Comparison of ENCODE assay signal across 13 cellular contexts in the genomic region with DNA sequence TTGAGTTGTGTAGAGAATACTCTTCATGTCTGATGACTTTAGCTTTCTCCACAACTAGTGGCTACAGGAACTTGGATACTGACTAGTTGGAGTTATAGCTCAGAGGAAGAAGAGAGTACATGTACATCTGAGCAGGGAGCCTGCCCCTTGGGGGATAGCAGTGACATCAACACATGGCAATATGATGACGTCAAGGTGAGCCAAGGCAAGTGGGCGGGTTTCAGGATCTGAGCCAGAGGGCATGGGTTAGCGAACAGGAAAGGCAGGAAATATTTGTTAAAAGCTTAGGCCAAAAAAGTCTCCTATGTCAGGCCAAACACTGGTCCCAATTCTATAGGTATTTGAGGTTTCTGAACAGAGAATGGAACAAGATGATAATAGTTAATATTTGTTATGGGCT. TPM values are rescaled to one million over a fixed set of nuclear protein-coding genes. Genes with fewer than 3 reads are reported as not detected.
DNase-seq lines count a peak whose midpoint lies in the region; ATAC-seq and TF ChIP-seq lines count a peak whose summit lies in the region.
"Had no signal": no experiment of that assay in that cellular context is flagged by ENCODE, and none has a peak within 500 bp of the region (broad histone marks: within the 10 kb centered on the region; RNA-seq: fewer than 3 reads in every experiment).

No MANE protein-coding gene starts in this region.

- no peaks in the 10 kb centered on the region for H3K4me1 Mint-ChIP-seq in T-helper 2 cell treated with Interferon-gamma antibody and Interleukin-4, amounts not matched to agents 5 μg/mL and 100 μg/mL, for 36 hours (ENCODE audit: low read depth)
- H3K4me1 Mint-ChIP-seq in activated CD4-positive, alpha-beta T cell treated with anti-CD3 and anti-CD28 coated beads, Interleukin-2, amount 10 ng/mL, durations not matched to agents 24 days and 14 days = peaks cover 3% of the 10 kb centered on the region
- H3K4me1 Mint-ChIP-seq: activated naive CD4-positive, alpha-beta T cell treated with anti-CD3 and anti-CD28 coated beads, Interleukin-2, amount 10 ng/mL, durations not matched to agents 7 days and 5 days had no signal

- in situ Hi-C loops in GM13977 (cut with MboI; ENCODE audit: low pct_unique_long_range_greater_than_20kb, low sequenced_read_pairs, unreplicated experiment) = no loop called here

- peaks cover 8% of the 10 kb centered on the region; the same call in 1 of the 2 replicates for H3K4me1 ChIP-seq in SJCRH30

- H3K4me3 ChIP-seq in SJCRH30 = no peak overlapping the region
- no peak overlapping the region for H3K4me3 ChIP-seq in fibroblast of mammary gland (ENCODE audit: control insufficient read depth, low read depth, low read length)
- H3K4me3 ChIP-seq: BLaER1 treated with 17β-estradiol and CSF1 and Interleukin-3, amounts not matched to agents 10 nM and 100 nM had no signal

- H3K27me3 Mint-ChIP-seq in T-helper 2 cell treated with Interferon-gamma antibody and Interleukin-4, amounts not matched to agents 5 μg/mL and 100 μg/mL, for 36 hours (ENCODE audit: low read depth) = peaks cover 2% of the 10 kb centered on the region
- peaks cover 2% of the 10 kb centered on the region for H3K27me3 Mint-ChIP-seq in activated CD4-positive, alpha-beta T cell treated with anti-CD3 and anti-CD28 coated beads, Interleukin-2, amount 10 ng/mL, durations not matched to agents 24 days and 14 days

- no peaks in the 10 kb centered on the region for H3K27me3 ChIP-seq in SJCRH30
- H3K27me3 ChIP-seq: BLaER1 treated with 17β-estradiol and CSF1 and Interleukin-3, amounts not matched to agents 10 nM and 100 nM had no signal

- H3K27ac Mint-ChIP-seq in T-helper 2 cell treated with Interferon-gamma antibody and Interleukin-4, amounts not matched to agents 5 μg/mL and 100 μg/mL, for 36 hours = no peak overlapping the region
- no peak overlapping the region for H3K27ac Mint-ChIP-seq in activated CD4-positive, alpha-beta T cell treated with anti-CD3 and anti-CD28 coated beads, Interleukin-2, amount 10 ng/mL, durations not matched to agents 24 days and 14 days
- H3K27ac Mint-ChIP-seq: activated naive CD4-positive, alpha-beta T cell treated with anti-CD3 and anti-CD28 coated beads, Interleukin-2, amount 10 ng/mL, durations not matched to agents 7 days and 5 days had no signal

- no peak for ATAC-seq in HG03342 (IDR thresholded peaks at IDR 0.05; ENCODE audit: unreplicated experiment)

- no peak overlapping the region for H3K4me3 Mint-ChIP-seq in T-helper 2 cell treated with Interferon-gamma antibody and Interleukin-4, amounts not matched to agents 5 μg/mL and 100 μg/mL, for 36 hours
- no peak overlapping the region for H3K4me3 Mint-ChIP-seq in activated CD4-positive, alpha-beta T cell treated with anti-CD3 and anti-CD28 coated beads, Interleukin-2, amount 10 ng/mL, durations not matched to agents 24 days and 14 days
- H3K4me3 Mint-ChIP-seq: activated naive CD4-positive, alpha-beta T cell treated with anti-CD3 and anti-CD28 coated beads, Interleukin-2, amount 10 ng/mL, durations not matched to agents 7 days and 5 days had no signal

- peak; percentile 11 for DNase-seq in EH (ENCODE audit: low read depth)
- peak; percentile 44 to 51 for DNase-seq in SJCRH30
- DNase-seq in fibroblast of mammary gland (ENCODE audit: low read depth) = peak; percentile 96
- peak; percentile 45 for DNase-seq in mucosa of gallbladder (ENCODE audit: low spot score)
- no peak for DNase-seq in T-helper 2 cell treated with Interferon-gamma antibody and Interleukin-4, amounts not matched to agents 5 μg/mL and 100 μg/mL, for 36 hours (ENCODE audit: low spot score)
- DNase-seq in GM13977 (ENCODE audit: low spot score) = no peak
- no peak for DNase-seq in activated CD4-positive, alpha-beta T cell treated with anti-CD3 and anti-CD28 coated beads, Interleukin-2, amount 10 ng/mL, durations not matched to agents 24 days and 14 days
- DNase-seq: activated CD4-positive, CD25-positive, alpha-beta regulatory T cell treated with anti-CD3 and anti-CD28 coated beads, Interleukin-2, amount 50 U/mL, for 72 hours; activated naive CD4-positive, alpha-beta T cell treated with anti-CD3 and anti-CD28 coated beads, Interleukin-2, amount 10 ng/mL, durations not matched to agents 7 days and 5 days; nucleus accumbens had no signal

- no peaks in the 10 kb centered on the region for H3K36me3 ChIP-seq in SJCRH30
- H3K36me3 ChIP-seq: BLaER1 treated with 17β-estradiol and CSF1 and Interleukin-3, amounts not matched to agents 10 nM and 100 nM had no signal

- no peaks in the 10 kb centered on the region for H3K9me3 Mint-ChIP-seq in T-helper 2 cell treated with Interferon-gamma antibody and Interleukin-4, amounts not matched to agents 5 μg/mL and 100 μg/mL, for 36 hours
- H3K9me3 Mint-ChIP-seq in activated CD4-positive, alpha-beta T cell treated with anti-CD3 and anti-CD28 coated beads, Interleukin-2, amount 10 ng/mL, durations not matched to agents 24 days and 14 days = no peaks in the 10 kb centered on the region
- H3K9me3 Mint-ChIP-seq: activated naive CD4-positive, alpha-beta T cell treated with anti-CD3 and anti-CD28 coated beads, Interleukin-2, amount 10 ng/mL, durations not matched to agents 7 days and 5 days had no signal

- no peak overlapping the region for H3K27ac ChIP-seq in SJCRH30
- H3K27ac ChIP-seq: BLaER1 treated with 17β-estradiol and CSF1 and Interleukin-3, amounts not matched to agents 10 nM and 100 nM; KMS-11 had no signal

- H3K9me3 ChIP-seq in SJCRH30 (replicated peaks) = no peaks in the 10 kb centered on the region
- H3K9me3 ChIP-seq: BLaER1 treated with 17β-estradiol and CSF1 and Interleukin-3, amounts not matched to agents 10 nM and 100 nM had no signal

- no peaks in the 10 kb centered on the region for H3K36me3 Mint-ChIP-seq in T-helper 2 cell treated with Interferon-gamma antibody and Interleukin-4, amounts not matched to agents 5 μg/mL and 100 μg/mL, for 36 hours (ENCODE audit: low read depth)
- no peaks in the 10 kb centered on the region for H3K36me3 Mint-ChIP-seq in activated CD4-positive, alpha-beta T cell treated with anti-CD3 and anti-CD28 coated beads, Interleukin-2, amount 10 ng/mL, durations not matched to agents 24 days and 14 days (ENCODE audit: low read depth)
- H3K36me3 Mint-ChIP-seq: activated naive CD4-positive, alpha-beta T cell treated with anti-CD3 and anti-CD28 coated beads, Interleukin-2, amount 10 ng/mL, durations not matched to agents 7 days and 5 days had no signal

- TF ChIP-seq CTCF in fibroblast of mammary gland (conservative IDR thresholded peaks at IDR 0.05; ENCODE audit: control insufficient read depth, insufficient read depth, low read depth, low read length) = no peak
- no peak for TF ChIP-seq CTCF in GM13977 (IDR thresholded peaks at IDR 0.05; ENCODE audit: extremely low read depth, insufficient read depth, missing control alignments)

- intact Hi-C loops in activated CD4-positive, alpha-beta T cell treated with anti-CD3 and anti-CD28 coated beads, Interleukin-2, amount 10 ng/mL, durations not matched to agents 24 days and 14 days (cut with micrococcal nuclease) = no loop called here

RNA-seq across cellular contexts. Expression of gene HORMAD2, which starts 42.0 kb away (rescaled TPM):
- total RNA-seq in SJCRH30 (2014; rRNA removed; shearing (Covaris generic)) = not detected in 2 replicates
- not detected for total RNA-seq in mucosa of gallbladder
- total RNA-seq in activated CD4-positive, alpha-beta T cell treated with anti-CD3 and anti-CD28 coated beads, Interleukin-2, amount 10 ng/mL, durations not matched to agents 24 days and 14 days = not detected in 2 replicates

Comparison
In these comparisons a context has a peak if more than half of its experiments do, and no peak if none do; other contexts are left out.
1. DNase-seq: peak in EH (single experiment), SJCRH30 (2 of 2), fibroblast of mammary gland (single experiment) and mucosa of gallbladder (single experiment); none in T-helper 2 cell treated with Interferon-gamma antibody and Interleukin-4, amounts not matched to agents 5 μg/mL and 100 μg/mL, for 36 hours (single experiment), GM13977 (single experiment) and activated CD4-positive, alpha-beta T cell treated with anti-CD3 and anti-CD28 coated beads, Interleukin-2, amount 10 ng/mL, durations not matched to agents 24 days and 14 days (single experiment).